In genomic region chr12:13087766-13088165, GRCh38 we compare ENCODE assay signal across 34 cellular contexts. TPM values are rescaled to one million over a fixed set of nuclear protein-coding genes. Genes with fewer than 3 reads are reported as not detected.
"Had no signal": no experiment of that assay in that cellular context is flagged by ENCODE, and none has a peak within 500 bp of the region (broad histone marks: within the 10 kb centered on the region; RNA-seq: fewer than 3 reads in every experiment).

No MANE protein-coding gene starts in this region.

- H3K27ac Mint-ChIP-seq: activated naive CD8-positive, alpha-beta T cell treated with anti-CD3 and anti-CD28 coated beads for 36 hours; mesothelial cell of epicardium; naive B cell; nephron progenitor cell; progenitor cell of endocrine pancreas; T-helper 17 cell had no signal

- H3K36me3 ChIP-seq: adrenal gland, cardiac muscle cell, colonic mucosa, ovary, transverse colon had no signal

- H3K27ac ChIP-seq: adrenal gland, body of pancreas, cardiac muscle cell, colonic mucosa, gastroesophageal sphincter, hepatocyte, ovary, skin epidermis, testis, transverse colon had no signal

- H3K4me1 ChIP-seq: adrenal gland, colonic mucosa, gastroesophageal sphincter, testis, transverse colon had no signal

- H3K9me3 Mint-ChIP-seq: activated naive CD8-positive, alpha-beta T cell treated with anti-CD3 and anti-CD28 coated beads for 36 hours; naive B cell; nephron progenitor cell had no signal

- H3K27me3 ChIP-seq: body of pancreas, colonic mucosa, dorsolateral prefrontal cortex, gastroesophageal sphincter, ovary, testis had no signal

- H3K9me3 ChIP-seq: adrenal gland, body of pancreas, colonic mucosa, gastroesophageal sphincter, ovary, testis, transverse colon had no signal

- H3K4me3 ChIP-seq: adrenal gland, body of pancreas, cardiac muscle cell, colonic mucosa, dorsolateral prefrontal cortex, gastroesophageal sphincter, hepatocyte, ovary, skin epidermis, testis, transverse colon had no signal

- H3K4me2 ChIP-seq: hepatocyte had no signal

- H3K4me1 Mint-ChIP-seq: T-helper 17 cell had no signal

- H3K4me3 Mint-ChIP-seq: activated naive CD8-positive, alpha-beta T cell treated with anti-CD3 and anti-CD28 coated beads for 36 hours; mesothelial cell of epicardium; naive B cell; nephron progenitor cell; T-helper 17 cell had no signal

- DNase-seq: activated CD4-positive, alpha-beta T cell treated with anti-CD3 and anti-CD28 coated beads, Interleukin-2, amount 50 U/mL, for 1 hour; activated CD8-positive, alpha-beta memory T cell treated with anti-CD3 and anti-CD28 coated beads for 24 hours; activated effector memory CD4-positive, alpha-beta T cell treated with Interleukin-2 at 50 U/mL for 16 hours; activated naive CD4-positive, alpha-beta T cell treated with Interleukin-2 at 50 U/mL for 16 hours; activated naive CD8-positive, alpha-beta T cell treated with anti-CD3 and anti-CD28 coated beads for 36 hours; adrenal gland; aorta; body of pancreas; cerebellar nuclear complex; colonic mucosa; dorsolateral prefrontal cortex; effector memory CD4-positive, alpha-beta T cell; erythroblast; left cardiac atrium; left ventricle myocardium superior; mammary epithelial cell; naive B cell; nephron progenitor cell; ovary; retina; stimulated activated CD4-positive, alpha-beta T cell treated with anti-CD3 and anti-CD28 coated beads, Interleukin-12 subunit alpha, Interleukin-12 subunit beta, amount 100 ng/mL, for 4 hours; stimulated activated CD4-positive, alpha-beta T cell treated with anti-CD3 and anti-CD28 coated beads, Interleukin-4, amount 100 ng/mL, for 1 hour; stimulated activated naive CD8-positive, alpha-beta T cell treated with anti-CD3 and anti-CD28 coated beads, Interleukin-15, Interleukin-2, amounts not matched to agents 100 U/mL and 50 U/mL, for 24 hours; T-helper 17 cell; T1000; testis; transverse colon had no signal

- H3K27me3 Mint-ChIP-seq: activated naive CD8-positive, alpha-beta T cell treated with anti-CD3 and anti-CD28 coated beads for 36 hours; naive B cell had no signal

- ATAC-seq: body of pancreas; gastroesophageal sphincter; left cardiac atrium; left ventricle myocardium superior; sciatic nerve; stimulated activated naive CD8-positive, alpha-beta T cell treated with anti-CD3 and anti-CD28 coated beads, Interleukin-15, Interleukin-2, amounts not matched to agents 100 U/mL and 50 U/mL, for 24 hours; T-helper 17 cell had no signal

RNA-seq across cellular contexts. Expression of gene GSG1, which starts 15.7 kb away (rescaled TPM):
- total RNA-seq: activated naive CD8-positive, alpha-beta T cell treated with anti-CD3 and anti-CD28 coated beads for 36 hours; adrenal gland; aorta; cardiac muscle cell; colonic mucosa; gastroesophageal sphincter; hepatocyte; left cardiac atrium; left ventricle myocardium superior; mammary epithelial cell; mesothelial cell of epicardium; ovary; sciatic nerve; T-helper 17 cell; transverse colon had no signal
- polyA plus RNA-seq: adrenal gland, aorta had no signal
